17 cellular contexts compared by ENCODE assay signal in the genomic region with DNA sequence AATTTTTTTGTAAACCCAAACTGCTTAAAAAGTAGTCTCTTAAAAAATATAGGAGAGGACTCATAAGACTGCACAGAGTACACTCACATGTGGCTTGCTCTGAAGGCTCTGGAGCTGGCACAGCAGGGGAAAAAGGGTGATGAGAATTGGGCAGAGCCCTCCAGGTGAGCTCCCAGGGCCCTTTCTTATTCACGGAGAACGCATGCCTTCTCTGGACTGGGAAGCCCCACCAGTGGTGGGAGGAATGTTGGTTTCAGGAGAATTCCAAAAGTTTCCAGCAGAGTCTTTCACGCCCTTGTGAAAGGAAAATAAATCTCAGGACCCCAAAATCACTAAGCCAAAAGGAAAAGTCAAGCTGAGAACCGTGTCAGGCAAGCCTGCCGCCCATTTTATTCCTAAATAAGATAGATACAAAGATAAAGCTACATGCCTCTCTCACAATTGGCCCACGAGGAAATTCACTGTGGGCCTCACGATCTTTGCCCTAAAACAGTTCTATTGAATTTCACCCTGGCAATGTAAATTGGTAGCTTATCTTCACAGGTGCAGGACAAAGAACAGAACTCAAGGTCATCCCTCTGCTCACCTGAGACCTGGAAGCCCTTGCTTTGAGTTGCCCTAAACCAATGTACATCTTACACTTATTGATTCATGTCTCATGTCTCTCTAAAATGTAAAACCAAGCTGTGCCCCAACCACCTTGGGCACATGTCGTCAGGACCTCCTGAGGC. TPM values are rescaled to one million over a fixed set of nuclear protein-coding genes. Genes with fewer than 3 reads are reported as not detected.
"Had no signal": no experiment of that assay in that cellular context is flagged by ENCODE, and none has a peak within 500 bp of the region (broad histone marks: within the 10 kb centered on the region; RNA-seq: fewer than 3 reads in every experiment).

No MANE protein-coding gene starts in this region.

- DNase-seq: activated CD4-positive, alpha-beta memory T cell treated with anti-CD3 and anti-CD28 coated beads for 36 hours; activated CD4-positive, alpha-beta T cell treated with anti-CD3 and anti-CD28 coated beads for 36 hours; activated gamma-delta T cell; activated T-cell treated with anti-CD3 and anti-CD28 coated beads, Interleukin-2, amount 50 U/mL, for 72 hours; amniotic stem cell; caudate nucleus; kidney glomerular epithelial cell; naive thymus-derived CD4-positive, alpha-beta T cell; stimulated activated CD4-positive, alpha-beta T cell treated with anti-CD3 and anti-CD28 coated beads, Interleukin-4, amount 100 ng/mL, for 4 hours; stimulated activated CD8-positive, alpha-beta memory T cell treated with anti-CD3 and anti-CD28 coated beads, Interleukin-4, amount 100 ng/mL, for 48 hours; stimulated activated naive CD8-positive, alpha-beta T cell treated with anti-CD3 and anti-CD28 coated beads, Interleukin-15, Interleukin-2, amounts not matched to agents 100 U/mL and 50 U/mL, for 24 hours; WERI-Rb-1 had no signal

- H3K4me3 ChIP-seq: suprapubic skin had no signal

- H3K9me3 ChIP-seq: suprapubic skin had no signal

- H3K27ac ChIP-seq: suprapubic skin, WERI-Rb-1 had no signal

- ATAC-seq: activated CD4-positive, alpha-beta T cell treated with anti-CD3 and anti-CD28 coated beads for 36 hours; activated T-cell treated with anti-CD3 and anti-CD28 coated beads, Interleukin-2, amount 50 U/mL, for 72 hours; naive thymus-derived CD4-positive, alpha-beta T cell; stimulated activated naive CD8-positive, alpha-beta T cell treated with anti-CD3 and anti-CD28 coated beads, Interleukin-15, Interleukin-2, amounts not matched to agents 100 U/mL and 50 U/mL, for 24 hours had no signal

- H3K36me3 ChIP-seq: suprapubic skin, WERI-Rb-1 had no signal

RNA-seq across cellular contexts. Expression of gene MC5R, which starts 15.5 kb away (rescaled TPM):
- total RNA-seq: activated CD4-positive, alpha-beta memory T cell treated with anti-CD3 and anti-CD28 coated beads for 36 hours; activated CD4-positive, alpha-beta T cell treated with anti-CD3 and anti-CD28 coated beads for 36 hours; activated T-cell treated with anti-CD3 and anti-CD28 coated beads, Interleukin-2, amount 50 U/mL, for 72 hours; lower leg skin; mesothelial cell of epicardium; naive thymus-derived CD4-positive, alpha-beta T cell; renal cortical epithelial cell; T-helper 1 cell treated with Interleukin-12 subunit alpha and Interleukin-12 subunit beta and Interleukin-4 antibody, amounts not matched to agents 30 ng/mL and 1 ng/mL, for 36 hours had no signal
